Comparison of ENCODE assay signal across 8 cellular contexts in genomic region chr7:28926871-28927597, GRCh38. TPM values are rescaled to one million over a fixed set of nuclear protein-coding genes. Genes with fewer than 3 reads are reported as not detected.
DNase-seq lines count a peak whose midpoint lies in the region; ATAC-seq and TF ChIP-seq lines count a peak whose summit lies in the region.

No MANE protein-coding gene starts in this region.

- peaks cover 11% of the 10 kb centered on the region for H3K27me3 Mint-ChIP-seq in CD8-positive, alpha-beta T cell (ENCODE audit: low read depth)

- H3K27me3 ChIP-seq in CD8-positive, alpha-beta T cell (ENCODE audit: insufficient read depth, low read length) = no peaks in the 10 kb centered on the region
- no peaks in the 10 kb centered on the region for H3K27me3 ChIP-seq in effector memory CD4-positive, alpha-beta T cell (replicated peaks; ENCODE audit: control insufficient read depth, insufficient read depth, low read length, poor library complexity, severe bottlenecking)
- no peaks in the 10 kb centered on the region for H3K27me3 ChIP-seq in lung (ENCODE audit: control insufficient read depth, insufficient read depth)

- no peaks in the 10 kb centered on the region for H3K9me3 Mint-ChIP-seq in CD8-positive, alpha-beta T cell

- peak overlapping the region; percentile 42 for H3K4me3 ChIP-seq in CD8-positive, alpha-beta T cell (ENCODE audit: low read depth, low read length)
- peak overlapping the region; percentile 66 for H3K4me3 ChIP-seq in effector memory CD4-positive, alpha-beta T cell (ENCODE audit: insufficient read depth, low read depth, low read length, poor library complexity, severe bottlenecking)
- H3K4me3 ChIP-seq in lung = peak overlapping the region; percentile 38

- peak; percentile 72 for TF ChIP-seq CTCF in CD8-positive, alpha-beta T cell (IDR thresholded peaks at IDR 0.05)
- TF ChIP-seq CTCF in lung (IDR thresholded peaks at IDR 0.05; ENCODE audit: control extremely low read depth, extremely low read depth) = peak; percentile 80

- peak; percentile 92 for ATAC-seq in CD8-positive, alpha-beta T cell
- ATAC-seq in GM19452 (IDR thresholded peaks at IDR 0.05; ENCODE audit: unreplicated experiment) = peak; percentile 84
- ATAC-seq in HG03575 (IDR thresholded peaks at IDR 0.05; ENCODE audit: extremely low read depth, insufficient number of reproducible peaks, low FRiP score, unreplicated experiment) = peak; percentile 77
- peak; percentile 92 for ATAC-seq in lung (ENCODE audit: insufficient read depth, low FRiP score)

- peak overlapping the region; percentile 92 for H3K4me3 Mint-ChIP-seq in CD8-positive, alpha-beta T cell

- CTCF ChIA-PET in CD8-positive, alpha-beta T cell (lab: Charles Lee) = interaction anchor here (0.6 to 10.9 kb wide), 31 partner anchors 8 to 994 kb away, joined by 3 to 244 read pairs (median 4); no protein-coding TSS in a partner anchor

- peak; percentile 2 to 66 (median 37) for DNase-seq in CD8-positive, alpha-beta T cell
- DNase-seq in NCI-H69 (lab: John Stamatoyannopoulos, UW) (peak; percentile 96), lung (ENCODE audit: low spot score) (peak; percentile 74)
- peak; percentile 5 to 12 for DNase-seq in activated CD4-positive, alpha-beta T cell treated with anti-CD3 and anti-CD28 coated beads, Interleukin-2, amount 50 U/mL, for 4 hours
- peak in 2 of 3 donors; percentile 2 to 31 for DNase-seq in effector memory CD4-positive, alpha-beta T cell
- DNase-seq in stimulated activated CD8-positive, alpha-beta memory T cell treated with anti-CD3 and anti-CD28 coated beads, Interleukin-15, amount 100 ng/mL, for 24 hours (ENCODE audit: low read depth) = peak; percentile 4

- H3K27ac ChIP-seq in CD8-positive, alpha-beta T cell (ENCODE audit: low read depth, low read length) = no peak overlapping the region
- H3K27ac ChIP-seq in effector memory CD4-positive, alpha-beta T cell (ENCODE audit: insufficient read depth, low read length, poor library complexity, severe bottlenecking) = no peak overlapping the region
- peak overlapping the region in 1 of 2 donors; percentile 54 for H3K27ac ChIP-seq in lung (ENCODE audit: low read depth in 1 of 2, low read length in 1 of 2)

- WGBS in lung, 2 donors = 3% methylated on average over 22 of the region's 22 CpGs

- H3K27ac Mint-ChIP-seq in CD8-positive, alpha-beta T cell = no peak overlapping the region

- no peaks in the 10 kb centered on the region for H3K36me3 Mint-ChIP-seq in CD8-positive, alpha-beta T cell

- no peaks in the 10 kb centered on the region for H3K36me3 ChIP-seq in CD8-positive, alpha-beta T cell (ENCODE audit: insufficient read depth, low read length)
- H3K36me3 ChIP-seq in effector memory CD4-positive, alpha-beta T cell (ENCODE audit: control insufficient read depth, insufficient read depth, low read length) = no peaks in the 10 kb centered on the region
- no peaks in the 10 kb centered on the region for H3K36me3 ChIP-seq in lung (ENCODE audit: control insufficient read depth in 2 of 2, insufficient read depth in 2 of 2, low read length in 2 of 2)

- intact Hi-C loops in CD8-positive, alpha-beta T cell (cut with DNase I, micrococcal nuclease) = loop anchor here (1.0 to 10.0 kb wide), 4 partner anchors 262 to 1138 kb away; no protein-coding TSS in a partner anchor

- POLR2A ChIA-PET in CD8-positive, alpha-beta T cell (lab: Charles Lee) = interaction anchor here (0.5 to 1.3 kb wide), 3 partner anchors 14 to 597 kb away, joined by 3 read pairs; no protein-coding TSS in a partner anchor

- peaks cover 13% of the 10 kb centered on the region for H3K4me1 ChIP-seq in CD8-positive, alpha-beta T cell (ENCODE audit: insufficient read depth, low read length)
- H3K4me1 ChIP-seq in effector memory CD4-positive, alpha-beta T cell (ENCODE audit: control insufficient read depth, insufficient read depth, low read length, poor library complexity, severe bottlenecking) = peaks cover 5% of the 10 kb centered on the region
- no peaks in the 10 kb centered on the region for H3K4me1 ChIP-seq in lung (ENCODE audit: control insufficient read depth in 2 of 2, insufficient read depth in 2 of 2, low read length in 2 of 2)

- H3K9me3 ChIP-seq in CD8-positive, alpha-beta T cell (ENCODE audit: low read length) = no peaks in the 10 kb centered on the region
- H3K9me3 ChIP-seq in effector memory CD4-positive, alpha-beta T cell (ENCODE audit: control insufficient read depth, low read length) = no peaks in the 10 kb centered on the region
- no peaks in the 10 kb centered on the region for H3K9me3 ChIP-seq in lung (ENCODE audit: control insufficient read depth in 2 of 2, insufficient read depth in 1 of 2, low read length in 1 of 2)

- peaks cover 20% of the 10 kb centered on the region for H3K4me1 Mint-ChIP-seq in CD8-positive, alpha-beta T cell (ENCODE audit: low read depth)

RNA-seq across cellular contexts. Expression of gene TRIL, which starts 31.1 kb away (rescaled TPM):
- not detected for total RNA-seq in CD8-positive, alpha-beta T cell
- total RNA-seq in lung = 10 to 100 TPM in 1 of 2 donors, 1 to 10 TPM in 1; 2.9 to 17.0 TPM
- under 1 TPM; 0.52 to 0.65 TPM for polyA plus RNA-seq in lung

Comparison
In these comparisons a context has a peak if more than half of its experiments do, and no peak if none do; other contexts are left out.
1. DNase-seq: peak in every context shown above with its lines; median percentile 96 in NCI-H69; 74 in lung; 37 in CD8-positive, alpha-beta T cell; 16 in effector memory CD4-positive, alpha-beta T cell; 8 in activated CD4-positive, alpha-beta T cell treated with anti-CD3 and anti-CD28 coated beads, Interleukin-2, amount 50 U/mL, for 4 hours; 4 in stimulated activated CD8-positive, alpha-beta memory T cell treated with anti-CD3 and anti-CD28 coated beads, Interleukin-15, amount 100 ng/mL, for 24 hours.